Comparison of ENCODE assay signal across 22 cellular contexts in genomic region chrX:75297508-75297907, GRCh38.
"Had no signal": no experiment of that assay in that cellular context is flagged by ENCODE, and none has a peak within 500 bp of the region (broad histone marks: within the 10 kb centered on the region; RNA-seq: fewer than 3 reads in every experiment).

No MANE protein-coding gene starts in this region.

- H3K36me3 Mint-ChIP-seq: IgD-negative memory B cell had no signal

- H3K27me3 ChIP-seq: SJCRH30 had no signal

- H3K9me3 Mint-ChIP-seq: IgD-negative memory B cell had no signal

- H3K9me3 ChIP-seq: SJCRH30 had no signal

- H3K4me3 Mint-ChIP-seq: IgD-negative memory B cell had no signal

- H3K9ac ChIP-seq: KMS-11 had no signal

- H3K4me2 ChIP-seq: KMS-11 had no signal

- FAIRE-seq: K562, RCC 7860 had no signal

- DNase-seq: Kasumi-1, MM.1S, NCI-H1092 treated with DMSO at 0.1 percent for 48 hours, NCI-H1436, NCI-H187, NCI-H2029, NCI-H2081 treated with DMSO at 0.1 percent for 48 hours, NCI-H2171, NCI-H226, NCI-H446, NCI-H510A, NCI-H524 treated with DMSO at 0.1 percent for 48 hours, NCI-H69, NCI-H774, RPMI8226, SHP77, SJCRH30 had no signal

- H3K27ac Mint-ChIP-seq: IgD-negative memory B cell had no signal

- H3K4me3 ChIP-seq: K562, SJCRH30 had no signal

- H3K4me1 ChIP-seq: SJCRH30 had no signal

- ATAC-seq: K562, SK-N-SH treated with all-trans-retinoic acid at 6 μM for 48 hours had no signal

- H3K27ac ChIP-seq: KMS-11, SJCRH30 had no signal

- H3K27me3 Mint-ChIP-seq: IgD-negative memory B cell had no signal
